In the genomic region with DNA sequence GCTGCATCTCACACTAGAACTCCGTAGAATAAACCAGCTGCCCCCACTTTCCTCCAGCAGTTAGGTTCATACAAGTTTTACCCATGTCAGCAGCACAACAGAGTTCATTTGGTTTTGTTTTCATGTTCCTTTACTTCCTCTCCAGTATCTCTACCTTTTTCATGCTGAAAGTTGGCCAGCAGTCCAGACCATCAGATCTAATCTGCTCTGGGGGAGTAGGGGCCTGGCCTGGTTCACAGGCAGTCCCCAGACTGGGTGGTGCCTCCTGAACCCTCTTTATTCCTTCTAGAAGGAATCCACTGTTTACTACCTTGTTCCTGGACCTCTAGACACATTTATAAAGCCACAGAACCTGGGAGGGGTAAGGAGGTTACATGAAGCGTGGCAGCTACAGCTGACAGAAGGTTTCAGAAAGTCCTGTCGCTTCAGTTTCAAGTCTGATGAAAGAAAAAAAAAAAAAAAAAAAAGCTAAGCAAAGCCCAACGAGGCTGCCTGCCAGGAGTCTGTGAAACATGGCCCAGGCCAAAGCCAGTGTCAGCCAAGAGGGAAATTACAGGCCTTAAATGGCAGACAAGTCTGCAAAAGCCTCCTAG, we compare ENCODE assay signal across 7 cellular contexts.
DNase-seq lines count a peak whose midpoint lies in the region; ATAC-seq and TF ChIP-seq lines count a peak whose summit lies in the region.

No MANE protein-coding gene starts in this region.

- H3K4me3 ChIP-seq in upper lobe of right lung = no peak overlapping the region

- no peaks in the 10 kb centered on the region for H3K9me3 Mint-ChIP-seq in central memory CD8-positive, alpha-beta T cell

- peaks cover 3% of the 10 kb centered on the region for H3K36me3 Mint-ChIP-seq in central memory CD8-positive, alpha-beta T cell (ENCODE audit: insufficient read depth)

- no peak for TF ChIP-seq CTCF in upper lobe of right lung (IDR thresholded peaks at IDR 0.05)

- H3K36me3 ChIP-seq in upper lobe of right lung = no peaks in the 10 kb centered on the region

- peaks cover 23% of the 10 kb centered on the region for H3K4me1 ChIP-seq in upper lobe of right lung

- DNase-seq in NCI-H2171 (lab: John Stamatoyannopoulos, UW) = peak; percentile 77
- peak in 1 of 2 donors; percentile 15 for DNase-seq in central memory CD8-positive, alpha-beta T cell (ENCODE audit: low spot score in 2 of 2)
- DNase-seq in lung microvascular endothelial cell (ENCODE audit: low read depth in 2 of 2) = peak; percentile 58 to 69
- DNase-seq in upper lobe of right lung = no peak
- DNase-seq in NOMO-1 treated with DMSO at 0.1 percent for 48 hours (lab: John Stamatoyannopoulos, UW; ENCODE audit: unreplicated experiment) = no peak

- ATAC-seq in GM18861 (IDR thresholded peaks at IDR 0.05; ENCODE audit: unreplicated experiment) = peak; percentile 82
- ATAC-seq in HG02610 (IDR thresholded peaks at IDR 0.05; ENCODE audit: unreplicated experiment) = peak; percentile 88
- ATAC-seq in central memory CD8-positive, alpha-beta T cell (replicated peaks; ENCODE audit: extremely low read depth, poor library complexity, severe bottlenecking) = peak; percentile 63
- peak; percentile 22 for ATAC-seq in upper lobe of right lung

- peaks cover 57% of the 10 kb centered on the region for H3K4me1 Mint-ChIP-seq in central memory CD8-positive, alpha-beta T cell

- H3K27me3 ChIP-seq in upper lobe of right lung = no peaks in the 10 kb centered on the region

- H3K27me3 Mint-ChIP-seq in central memory CD8-positive, alpha-beta T cell = no peaks in the 10 kb centered on the region

- H3K27ac ChIP-seq in upper lobe of right lung = peak overlapping the region; percentile 81

- H3K27ac Mint-ChIP-seq in central memory CD8-positive, alpha-beta T cell (ENCODE audit: low read depth) = peak overlapping the region; percentile 84

- H3K9me3 ChIP-seq in upper lobe of right lung = no peaks in the 10 kb centered on the region

- H3K4me3 Mint-ChIP-seq in central memory CD8-positive, alpha-beta T cell = peak overlapping the region; percentile 23

- intact Hi-C loops in upper lobe of right lung (cut with DNase I) = no loop called here

Comparison
In these comparisons a context has a peak if more than half of its experiments do, and no peak if none do; other contexts are left out.
1. ATAC-seq: peak in every context shown above with its lines; median percentile 88 in HG02610; 82 in GM18861; 63 in central memory CD8-positive, alpha-beta T cell; 22 in upper lobe of right lung.
2. DNase-seq: peak in NCI-H2171 (single experiment) and lung microvascular endothelial cell (2 of 2); none in upper lobe of right lung (single experiment) and NOMO-1 treated with DMSO at 0.1 percent for 48 hours (single experiment).